32 cellular contexts compared by ENCODE assay signal in the genomic region with DNA sequence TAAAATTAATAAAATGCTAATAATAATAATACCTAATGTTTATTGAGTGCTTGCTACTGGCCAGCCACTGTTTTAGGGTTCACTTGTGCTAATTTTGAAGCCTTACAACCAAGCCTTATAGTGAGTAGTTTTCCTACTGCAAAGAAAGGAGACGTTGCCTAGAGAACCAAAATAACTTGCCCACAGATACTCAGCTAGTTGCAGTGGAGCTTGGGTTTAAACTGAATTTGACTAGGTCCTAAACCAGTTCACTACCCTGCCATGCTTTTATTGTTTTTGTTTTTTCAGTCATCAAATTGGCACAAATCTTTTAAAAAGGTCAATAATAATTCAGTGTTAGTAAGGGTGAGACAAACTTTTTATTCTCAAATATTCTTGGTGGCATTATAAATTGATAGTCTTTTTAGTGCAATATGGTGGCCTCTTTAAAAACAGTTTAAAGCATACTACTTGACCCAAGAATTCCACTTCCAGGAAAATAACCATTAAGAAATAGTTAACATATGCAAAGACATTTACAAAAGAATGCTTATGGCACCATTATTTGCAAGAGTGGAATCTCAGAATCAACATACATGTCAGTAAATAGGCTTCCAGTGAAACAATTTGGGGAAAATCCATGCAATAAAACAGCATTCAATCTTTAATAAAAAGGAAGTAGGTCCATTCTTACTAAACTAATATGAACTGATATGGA.
"Had no signal": no experiment of that assay in that cellular context is flagged by ENCODE, and none has a peak within 500 bp of the region (broad histone marks: within the 10 kb centered on the region; RNA-seq: fewer than 3 reads in every experiment).

No MANE protein-coding gene starts in this region.

- H3K36me3 ChIP-seq: ascending aorta, cardiac muscle cell, WERI-Rb-1 had no signal

- H3K4me1 ChIP-seq: ascending aorta had no signal

- H3K27me3 ChIP-seq: ascending aorta, cardiac muscle cell had no signal

- H3K27ac Mint-ChIP-seq: activated CD4-positive, alpha-beta T cell treated with anti-CD3 and anti-CD28 coated beads, Interleukin-2, amount 10 ng/mL, durations not matched to agents 24 days and 14 days; activated CD8-positive, alpha-beta T cell treated with anti-CD3 and anti-CD28 coated beads, Interleukin-2, amount 10 ng/mL, durations not matched to agents 7 days and 5 days; activated naive CD4-positive, alpha-beta T cell treated with anti-CD3 and anti-CD28 coated beads, Interleukin-2, amount 50 U/mL, for 24 hours; activated naive CD8-positive, alpha-beta T cell treated with anti-CD3 and anti-CD28 coated beads, Interleukin-2, amount 10 ng/mL, durations not matched to agents 7 days and 5 days; activated T-cell treated with anti-CD3 and anti-CD28 coated beads, Interleukin-2, amount 50 U/mL, for 24 hours; activated T-helper 2 cell treated with anti-CD3 and anti-CD28 coated beads, Interferon-gamma antibody, Interleukin-2, Interleukin-4, amounts not matched to agents 10 μg/mL and 5 μg/mL and 100 μg/mL, durations not matched to agents 14 hours and 24 hours and 36 hours had no signal

- H3K4me2 ChIP-seq: KMS-11, PC-9 had no signal

- H3K27ac ChIP-seq: ascending aorta, cardiac muscle cell, KMS-11, PC-9, RWPE1, WERI-Rb-1 had no signal

- DNase-seq: activated CD4-positive, alpha-beta T cell treated with anti-CD3 and anti-CD28 coated beads, Interleukin-2, amount 10 ng/mL, durations not matched to agents 24 days and 14 days; activated CD4-positive, alpha-beta T cell treated with anti-CD3 and anti-CD28 coated beads, Interleukin-2, amount 50 U/mL, for 4 hours; activated CD8-positive, alpha-beta T cell treated with anti-CD3 and anti-CD28 coated beads, Interleukin-2, amount 10 ng/mL, durations not matched to agents 7 days and 5 days; activated gamma-delta T cell; activated naive CD4-positive, alpha-beta T cell treated with Interleukin-2 at 50 U/mL for 16 hours; activated naive CD8-positive, alpha-beta T cell treated with anti-CD3 and anti-CD28 coated beads, Interleukin-2, amount 10 ng/mL, durations not matched to agents 7 days and 5 days; activated T-cell treated with anti-CD3 and anti-CD28 coated beads, Interleukin-2, amount 50 U/mL, for 24 hours; amygdala; MM.1S; MV-4-11; NCI-H1092; NCI-H1436 treated with DMSO at 0.1 percent for 48 hours; NCI-H1694 treated with DMSO at 0.1 percent for 48 hours; NCI-H2029; NCI-H345; NCI-H524 treated with DMSO at 0.1 percent for 48 hours; PC-9; SIG-M5; SW 1271; T-helper 1 cell; T-helper 2 cell; T-helper 9 cell; WERI-Rb-1 had no signal

- H3K27me3 Mint-ChIP-seq: activated CD4-positive, alpha-beta T cell treated with anti-CD3 and anti-CD28 coated beads, Interleukin-2, amount 10 ng/mL, durations not matched to agents 24 days and 14 days; activated naive CD4-positive, alpha-beta T cell treated with anti-CD3 and anti-CD28 coated beads, Interleukin-2, amount 50 U/mL, for 24 hours; activated naive CD8-positive, alpha-beta T cell treated with anti-CD3 and anti-CD28 coated beads, Interleukin-2, amount 10 ng/mL, durations not matched to agents 7 days and 5 days; activated T-cell treated with anti-CD3 and anti-CD28 coated beads, Interleukin-2, amount 50 U/mL, for 24 hours; central memory CD8-positive, alpha-beta T cell had no signal

- H3K4me3 Mint-ChIP-seq: activated CD4-positive, alpha-beta T cell treated with anti-CD3 and anti-CD28 coated beads, Interleukin-2, amount 10 ng/mL, durations not matched to agents 24 days and 14 days; activated CD8-positive, alpha-beta T cell treated with anti-CD3 and anti-CD28 coated beads, Interleukin-2, amount 10 ng/mL, durations not matched to agents 7 days and 5 days; activated naive CD4-positive, alpha-beta T cell treated with anti-CD3 and anti-CD28 coated beads, Interleukin-2, amount 50 U/mL, for 24 hours; activated naive CD8-positive, alpha-beta T cell treated with anti-CD3 and anti-CD28 coated beads, Interleukin-2, amount 10 ng/mL, durations not matched to agents 7 days and 5 days; activated T-cell treated with anti-CD3 and anti-CD28 coated beads, Interleukin-2, amount 50 U/mL, for 24 hours; central memory CD8-positive, alpha-beta T cell had no signal

- ATAC-seq: activated CD8-positive, alpha-beta T cell treated with anti-CD3 and anti-CD28 coated beads, Interleukin-2, amount 10 ng/mL, durations not matched to agents 7 days and 5 days; Right ventricle myocardium inferior; SK-N-SH treated with all-trans-retinoic acid at 6 μM for 48 hours had no signal

- H3K9me3 ChIP-seq: ascending aorta had no signal

- H3K36me3 Mint-ChIP-seq: activated naive CD4-positive, alpha-beta T cell treated with anti-CD3 and anti-CD28 coated beads, Interleukin-2, amount 50 U/mL, for 24 hours; activated naive CD8-positive, alpha-beta T cell treated with anti-CD3 and anti-CD28 coated beads, Interleukin-2, amount 10 ng/mL, durations not matched to agents 7 days and 5 days had no signal

- H2AFZ ChIP-seq: PC-9 had no signal

- H3K4me1 Mint-ChIP-seq: activated CD4-positive, alpha-beta T cell treated with anti-CD3 and anti-CD28 coated beads, Interleukin-2, amount 10 ng/mL, durations not matched to agents 24 days and 14 days; activated naive CD4-positive, alpha-beta T cell treated with anti-CD3 and anti-CD28 coated beads, Interleukin-2, amount 50 U/mL, for 24 hours; activated naive CD8-positive, alpha-beta T cell treated with anti-CD3 and anti-CD28 coated beads, Interleukin-2, amount 10 ng/mL, durations not matched to agents 7 days and 5 days; central memory CD8-positive, alpha-beta T cell had no signal

- H3K9ac ChIP-seq: KMS-11 had no signal

- H3K9me3 Mint-ChIP-seq: activated CD4-positive, alpha-beta T cell treated with anti-CD3 and anti-CD28 coated beads, Interleukin-2, amount 10 ng/mL, durations not matched to agents 24 days and 14 days; activated naive CD4-positive, alpha-beta T cell treated with anti-CD3 and anti-CD28 coated beads, Interleukin-2, amount 50 U/mL, for 24 hours; activated naive CD8-positive, alpha-beta T cell treated with anti-CD3 and anti-CD28 coated beads, Interleukin-2, amount 10 ng/mL, durations not matched to agents 7 days and 5 days; activated T-cell treated with anti-CD3 and anti-CD28 coated beads, Interleukin-2, amount 50 U/mL, for 24 hours; activated T-helper 2 cell treated with anti-CD3 and anti-CD28 coated beads, Interferon-gamma antibody, Interleukin-2, Interleukin-4, amounts not matched to agents 10 μg/mL and 5 μg/mL and 100 μg/mL, durations not matched to agents 14 hours and 24 hours and 36 hours had no signal

- H3K4me3 ChIP-seq: ascending aorta, cardiac muscle cell, PC-9 had no signal
